In the genomic region with DNA sequence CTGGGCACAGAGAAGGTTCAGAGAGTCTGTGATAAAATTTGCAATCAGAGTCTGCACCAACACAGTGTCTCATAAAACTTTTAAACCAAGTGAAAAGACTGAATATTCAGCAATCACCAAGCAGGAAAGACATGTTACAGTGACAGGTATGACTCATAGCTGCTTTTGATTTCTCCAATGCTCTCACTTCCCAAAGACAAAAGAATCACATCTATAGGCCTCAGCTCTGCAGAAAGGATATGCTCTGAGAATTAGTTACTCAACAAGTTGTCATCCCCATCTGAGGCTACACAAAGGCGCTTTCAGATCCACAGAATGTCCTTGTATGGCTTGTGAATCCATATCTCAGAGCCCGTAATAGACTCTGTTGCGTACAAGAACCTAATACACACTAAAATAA, we compare ENCODE assay signal across 15 cellular contexts.
DNase-seq lines count a peak whose midpoint lies in the region; ATAC-seq and TF ChIP-seq lines count a peak whose summit lies in the region.
"Had no signal": no experiment of that assay in that cellular context is flagged by ENCODE, and none has a peak within 500 bp of the region (broad histone marks: within the 10 kb centered on the region; RNA-seq: fewer than 3 reads in every experiment).

No MANE protein-coding gene starts in this region.

- H3K27me3 Mint-ChIP-seq in activated T-cell treated with anti-CD3 and anti-CD28 coated beads, Interleukin-2, amount 50 U/mL, for 4 hours (ENCODE audit: low read depth), result peaks cover 11% of the 10 kb centered on the region

- no peak overlapping the region for H3K4me3 Mint-ChIP-seq in activated T-cell treated with anti-CD3 and anti-CD28 coated beads, Interleukin-2, amount 50 U/mL, for 4 hours
- H3K4me3 Mint-ChIP-seq: activated T-cell treated with anti-CD3 and anti-CD28 coated beads, Interleukin-2, amount 50 U/mL, for 72 hours; neural crest cell had no signal

- H3K36me3 Mint-ChIP-seq in activated T-cell treated with anti-CD3 and anti-CD28 coated beads, Interleukin-2, amount 50 U/mL, for 4 hours (ENCODE audit: insufficient read depth), result no peaks in the 10 kb centered on the region

- H3K4me1 ChIP-seq in esophagus muscularis mucosa, result no peaks in the 10 kb centered on the region

- TF ChIP-seq CTCF in astrocyte of the cerebellum (IDR thresholded peaks at IDR 0.05; ENCODE audit: low read depth, low read length, missing control alignments) (no peak), kidney epithelial cell (IDR thresholded peaks at IDR 0.05; ENCODE audit: insufficient read depth, low read length, poor library complexity, severe bottlenecking) (no peak), esophagus muscularis mucosa (IDR thresholded peaks at IDR 0.05) (no peak)

- ATAC-seq in activated T-cell treated with anti-CD3 and anti-CD28 coated beads, Interleukin-2, amount 50 U/mL, for 4 hours, result no peak
- ATAC-seq in GM21381 (IDR thresholded peaks at IDR 0.05; ENCODE audit: unreplicated experiment), result no peak
- ATAC-seq: activated T-cell treated with anti-CD3 and anti-CD28 coated beads, Interleukin-2, amount 50 U/mL, for 72 hours had no signal

- TF ChIP-seq EP300 in esophagus muscularis mucosa (IDR thresholded peaks at IDR 0.05), result no peak

- no peaks in the 10 kb centered on the region for H3K9me3 Mint-ChIP-seq in activated T-cell treated with anti-CD3 and anti-CD28 coated beads, Interleukin-2, amount 50 U/mL, for 4 hours
- H3K9me3 Mint-ChIP-seq: activated T-cell treated with anti-CD3 and anti-CD28 coated beads, Interleukin-2, amount 50 U/mL, for 72 hours; neural crest cell had no signal

- intact Hi-C loops in esophagus muscularis mucosa (cut with DNase I), result no loop called here

- DNase-seq in Daoy (ENCODE audit: low read depth) (peak; percentile 24), NOMO-1 treated with DMSO at 0.1 percent for 48 hours (lab: John Stamatoyannopoulos, UW; ENCODE audit: unreplicated experiment) (peak; percentile 92), astrocyte of the cerebellum (ENCODE audit: low read depth) (peak; percentile 26), kidney epithelial cell (ENCODE audit: low read depth) (peak; percentile 57), esophagus muscularis mucosa (ENCODE audit: extremely low spot score) (no peak), cerebellar cortex (ENCODE audit: low spot score) (no peak)
- no peak for DNase-seq in activated T-cell treated with anti-CD3 and anti-CD28 coated beads, Interleukin-2, amount 50 U/mL, for 4 hours
- DNase-seq: activated T-cell treated with anti-CD3 and anti-CD28 coated beads, Interleukin-2, amount 50 U/mL, for 72 hours; C1 segment of cervical spinal cord; NCI-H2029 treated with DMSO at 0.1 percent for 48 hours; stimulated activated CD4-positive, alpha-beta T cell treated with anti-CD3 and anti-CD28 coated beads, Interleukin-12 subunit alpha, Interleukin-12 subunit beta, amount 100 ng/mL, for 4 hours; stimulated activated CD8-positive, alpha-beta memory T cell treated with anti-CD3 and anti-CD28 coated beads, Interleukin-4, amount 100 ng/mL, for 48 hours; WERI-Rb-1 had no signal

- H3K36me3 ChIP-seq in kidney epithelial cell (ENCODE audit: control insufficient read depth, insufficient read depth, low read length) (no peaks in the 10 kb centered on the region), esophagus muscularis mucosa (no peaks in the 10 kb centered on the region)
- H3K36me3 ChIP-seq: WERI-Rb-1 had no signal

- H3K4me1 Mint-ChIP-seq in activated T-cell treated with anti-CD3 and anti-CD28 coated beads, Interleukin-2, amount 50 U/mL, for 4 hours (ENCODE audit: low read depth), result no peaks in the 10 kb centered on the region

- in situ Hi-C loops in astrocyte of the cerebellum (cut with HindIII; ENCODE audit: low sequenced_read_pairs), result no loop called here

- H3K4me3 ChIP-seq in astrocyte of the cerebellum (ENCODE audit: low read depth, low read length) (no peak overlapping the region), kidney epithelial cell (ENCODE audit: low read depth, low read length) (no peak overlapping the region), esophagus muscularis mucosa (no peak overlapping the region)

- H3K27me3 ChIP-seq in kidney epithelial cell (ENCODE audit: control insufficient read depth, insufficient read depth, low read length), result no peaks in the 10 kb centered on the region
- no peaks in the 10 kb centered on the region for H3K27me3 ChIP-seq in esophagus muscularis mucosa

- H3K27ac ChIP-seq in esophagus muscularis mucosa (replicated peaks in 1 of 4), result no peak overlapping the region
- H3K27ac ChIP-seq: WERI-Rb-1 had no signal

- H3K9me3 ChIP-seq in esophagus muscularis mucosa, result no peaks in the 10 kb centered on the region

- no peak for TF ChIP-seq POLR2A in esophagus muscularis mucosa (IDR thresholded peaks at IDR 0.05; ENCODE audit: low read depth)

- 91% methylated on average over 3 of the region's 3 CpGs for WGBS in esophagus muscularis mucosa

Comparison
In these comparisons a context has a peak if more than half of its experiments do, and no peak if none do; other contexts are left out.
1. DNase-seq: peak in Daoy (single experiment), NOMO-1 treated with DMSO at 0.1 percent for 48 hours (single experiment), astrocyte of the cerebellum (single experiment) and kidney epithelial cell (single experiment); none in activated T-cell treated with anti-CD3 and anti-CD28 coated beads, Interleukin-2, amount 50 U/mL, for 4 hours (single experiment), esophagus muscularis mucosa (single experiment) and cerebellar cortex (single experiment).